Comparison of ENCODE assay signal across 16 cellular contexts in the genomic region with DNA sequence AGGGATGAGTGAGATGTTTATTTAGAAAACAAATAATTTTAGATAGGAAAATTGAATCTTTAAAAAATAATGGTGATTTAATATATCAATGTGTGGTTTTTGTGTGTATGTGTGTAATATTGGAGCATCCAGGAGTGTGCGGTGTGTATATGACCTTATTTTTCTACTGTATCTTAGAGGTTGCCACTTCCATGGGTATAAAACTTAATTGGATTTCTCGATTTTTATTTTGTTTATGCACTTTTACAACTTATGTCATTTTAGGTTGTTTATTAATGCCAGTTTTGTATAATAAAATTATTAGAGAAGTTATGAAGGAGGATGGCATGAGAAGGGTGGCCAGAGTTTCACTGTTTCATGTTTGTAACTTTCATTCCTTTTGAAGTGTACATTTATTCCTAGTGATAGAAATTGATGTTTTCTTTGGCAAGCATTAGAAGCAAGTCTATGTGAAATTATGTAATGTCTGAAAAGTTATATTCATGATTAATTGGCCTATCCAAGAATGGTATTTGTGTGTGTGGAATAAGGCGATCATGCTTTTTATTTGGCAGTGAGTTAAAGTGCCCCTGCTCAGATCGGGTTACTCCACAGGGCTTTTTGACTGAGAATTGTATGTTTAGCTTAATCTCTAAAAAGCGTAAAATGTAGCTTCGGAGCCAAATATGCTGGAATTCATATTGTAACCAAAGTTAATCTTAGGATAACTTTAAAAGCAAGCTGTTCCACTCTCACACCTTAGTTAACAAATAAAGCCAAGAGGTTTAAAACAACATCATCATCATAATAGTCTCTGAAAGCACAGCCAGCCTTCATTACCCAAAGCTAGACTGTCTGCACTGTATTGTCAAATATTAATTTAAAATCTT.
DNase-seq lines count a peak whose midpoint lies in the region; ATAC-seq, FAIRE-seq and TF ChIP-seq lines count a peak whose summit lies in the region.
"Had no signal": no experiment of that assay in that cellular context is flagged by ENCODE, and none has a peak within 500 bp of the region (broad histone marks: within the 10 kb centered on the region; RNA-seq: fewer than 3 reads in every experiment).

No MANE protein-coding gene starts in this region.

- in situ Hi-C loops in IMR-90 (cut with MboI; ENCODE audit: low sequenced_read_pairs) (no loop called here), K562 (cut with MboI) (no loop called here)

- ATAC-seq in IMR-90 (ENCODE audit: low read depth) (peak; percentile 76), K562 (no peak), HG02981 (IDR thresholded peaks at IDR 0.05; ENCODE audit: unreplicated experiment) (no peak)
- ATAC-seq: activated CD8-positive, alpha-beta memory T cell treated with anti-CD3 and anti-CD28 coated beads, Interleukin-2, amount 10 ng/mL, durations not matched to agents 7 days and 5 days had no signal

- no peak for TF ChIP-seq EP300 in K562 (IDR thresholded peaks at IDR 0.05; ENCODE audit: low read length)

- no peaks in the 10 kb centered on the region for H3K79me2 ChIP-seq in K562 (ENCODE audit: control insufficient read depth, insufficient read depth, low read length)

- TF ChIP-seq CTCF in IMR-90 (conservative IDR thresholded peaks at IDR 0.05; ENCODE audit: low read depth, low read length) = no peak
- TF ChIP-seq CTCF in K562 (IDR thresholded peaks at IDR 0.05 in 2 of 3, conservative IDR thresholded peaks at IDR 0.05 in 1 of 3; ENCODE audit: insufficient read depth in 2 of 3, low read depth in 1 of 3, low read length in 3 of 3) = no peak
- no peak for TF ChIP-seq CTCF in right atrium auricular region (IDR thresholded peaks at IDR 0.05)

- H2BK20ac ChIP-seq in IMR-90 (ENCODE audit: low read depth, low read length) = no peak overlapping the region

- WGBS in IMR-90 (ENCODE audit: extremely low coverage in 2 of 2, insufficient read length in 1 of 2), 2 experiments = no CpG with 5 or more reads among the region's 6 CpGs
- 30% methylated on average over 6 of the region's 6 CpGs for WGBS in K562 (ENCODE audit: insufficient coverage, low coverage, missing lambda C conversion rate)

- H3K9me3 ChIP-seq in IMR-90 (ENCODE audit: control insufficient read depth, insufficient read depth, low read length) = no peaks in the 10 kb centered on the region
- H3K9me3 ChIP-seq in K562 (replicated peaks; ENCODE audit: control insufficient read depth, insufficient read depth, low read depth, low read length) = no peaks in the 10 kb centered on the region
- no peaks in the 10 kb centered on the region for H3K9me3 ChIP-seq in stomach smooth muscle (ENCODE audit: control insufficient read depth in 2 of 2, low read length in 2 of 2)
- H3K9me3 ChIP-seq in right atrium auricular region = no peaks in the 10 kb centered on the region
- H3K9me3 ChIP-seq: tibial artery had no signal

- H3K18ac ChIP-seq in IMR-90 (ENCODE audit: low read depth, low read length) = no peak overlapping the region; the same call in 1 of the 2 replicates

- no peak overlapping the region for H3K23ac ChIP-seq in IMR-90 (ENCODE audit: low read depth, low read length)

- H3K79me1 ChIP-seq in IMR-90 (ENCODE audit: low read depth in 1 of 2, low read length in 2 of 2) = peaks cover 24 to 75% of the 10 kb centered on the region in 2 experiments; a peak in 3 of 4 replicates

- no peak overlapping the region for H2BK120ac ChIP-seq in IMR-90 (ENCODE audit: low read depth, low read length)

- peak; percentile 60 for DNase-seq in IMR-90
- no peak for DNase-seq in K562 (ENCODE audit: extremely low read depth in 1 of 4, low spot score in 3 of 4)
- peak; percentile 53 for DNase-seq in kidney glomerular epithelial cell (lab: John Stamatoyannopoulos, UW)
- DNase-seq in right atrium auricular region (ENCODE audit: low spot score) = no peak
- no peak for DNase-seq in 8988T
- DNase-seq: activated CD8-positive, alpha-beta memory T cell treated with anti-CD3 and anti-CD28 coated beads, Interleukin-2, amount 10 ng/mL, durations not matched to agents 7 days and 5 days; activated naive CD8-positive, alpha-beta T cell treated with anti-CD3 and anti-CD28 coated beads for 36 hours; COR-L47; effector memory CD4-positive, alpha-beta T cell; NCI-H345; right cardiac atrium; RPMI8226; tibial artery had no signal

- no peak overlapping the region for H2AK9ac ChIP-seq in IMR-90 (replicated peaks; ENCODE audit: low read depth, low read length, poor library complexity)

- H3K36me3 ChIP-seq in IMR-90 (ENCODE audit: control insufficient read depth, insufficient read depth, low read length) (no peaks in the 10 kb centered on the region), K562 (ENCODE audit: control insufficient read depth, insufficient read depth, low read length) (no peaks in the 10 kb centered on the region), stomach smooth muscle (ENCODE audit: control insufficient read depth in 2 of 2, insufficient read depth in 2 of 2, low read length in 2 of 2) (no peaks in the 10 kb centered on the region), right atrium auricular region (no peaks in the 10 kb centered on the region)
- H3K36me3 ChIP-seq: tibial artery had no signal

- CTCF ChIA-PET in IMR-90 (lab: Yijun Ruan, JAX) (no interaction called here), K562 (lab: Yijun Ruan, JAX; ENCODE audit: low intra/inter-chr PET ratio) (no interaction called here)

- H3K9me1 ChIP-seq in IMR-90 (ENCODE audit: insufficient read depth, low read length) = peaks cover 6% of the 10 kb centered on the region; the same call in 1 of the 2 replicates
- H3K9me1 ChIP-seq in K562 (ENCODE audit: control insufficient read depth, insufficient read depth, low read length) = no peaks in the 10 kb centered on the region

- H4K91ac ChIP-seq in IMR-90 (ENCODE audit: insufficient read depth, low read depth, low read length) = no peak overlapping the region

- no peak for TF ChIP-seq RAD21 in IMR-90 (IDR thresholded peaks at IDR 0.05; ENCODE audit: low read length)
- no peak for TF ChIP-seq RAD21 in K562 (CRISPR knock-in tag; conservative IDR thresholded peaks at IDR 0.05 in 1 of 2, IDR thresholded peaks at IDR 0.05 in 1 of 2)

- no peak overlapping the region for H2BK5ac ChIP-seq in IMR-90 (ENCODE audit: low read depth, low read length, poor library complexity, severe bottlenecking)

- no peak overlapping the region for H3K9ac ChIP-seq in IMR-90 (ENCODE audit: low read depth, low read length)
- H3K9ac ChIP-seq in K562 (ENCODE audit: insufficient read depth in 1 of 2, low read depth in 2 of 2, low read length in 2 of 2) = no peak overlapping the region
- no peak overlapping the region for H3K9ac ChIP-seq in stomach smooth muscle (ENCODE audit: low read length in 2 of 2)

- no peak for TF ChIP-seq POLR2A in IMR-90 (IDR thresholded peaks at IDR 0.05; ENCODE audit: low read depth, low read length)
- TF ChIP-seq POLR2A in K562 (conservative IDR thresholded peaks at IDR 0.05) = no peak

- no peak overlapping the region for H3K14ac ChIP-seq in IMR-90 (replicated peaks; ENCODE audit: low read depth, low read length)

- no peak overlapping the region for H2BK15ac ChIP-seq in IMR-90 (ENCODE audit: low read depth, low read length)

- H4K8ac ChIP-seq in IMR-90 (ENCODE audit: low read depth in 2 of 2, low read length in 2 of 2) = no peak overlapping the region

- peaks cover 7% of the 10 kb centered on the region for H3K4me1 ChIP-seq in IMR-90 (ENCODE audit: control insufficient read depth, insufficient read depth, low read length)
- no peaks in the 10 kb centered on the region for H3K4me1 ChIP-seq in K562 (replicated peaks in 1 of 2; ENCODE audit: control insufficient read depth in 2 of 2, insufficient read depth in 2 of 2, low read length in 2 of 2)
- peaks cover 21% of the 10 kb centered on the region for H3K4me1 ChIP-seq in stomach smooth muscle (ENCODE audit: control insufficient read depth, insufficient read depth, low read length)
- peaks cover 0 to 37% of the 10 kb centered on the region in 2 donors for H3K4me1 ChIP-seq in right atrium auricular region

- H3K27me3 ChIP-seq in IMR-90 (ENCODE audit: control insufficient read depth, insufficient read depth, low read length) = no peaks in the 10 kb centered on the region
- peaks cover 2 to 4% of the 10 kb centered on the region in 2 experiments; a peak in 3 of 5 replicates for H3K27me3 ChIP-seq in K562 (ENCODE audit: control insufficient read depth in 2 of 2, insufficient read depth in 2 of 2, low read length in 2 of 2)
- H3K27me3 ChIP-seq in stomach smooth muscle (ENCODE audit: control insufficient read depth in 1 of 2, insufficient read depth in 2 of 2, low read length in 2 of 2) = no peaks in the 10 kb centered on the region
- no peaks in the 10 kb centered on the region for H3K27me3 ChIP-seq in right atrium auricular region
- H3K27me3 ChIP-seq: tibial artery had no signal

- H3K4ac ChIP-seq in IMR-90 (ENCODE audit: low read depth, low read length) = no peak overlapping the region

- H2AFZ ChIP-seq in IMR-90 (replicated peaks; ENCODE audit: low read length, poor library complexity) = no peak overlapping the region
- no peak overlapping the region for H2AFZ ChIP-seq in K562 (ENCODE audit: low read depth, low read length)

- H2AK5ac ChIP-seq in IMR-90 (ENCODE audit: low read depth, low read length) = no peak overlapping the region

- H3K27ac ChIP-seq in IMR-90 (ENCODE audit: insufficient read depth, low read length) (no peak overlapping the region), K562 (ENCODE audit: extremely low read depth, low read depth, low read length) (no peak overlapping the region), stomach smooth muscle (ENCODE audit: low read length) (peak overlapping the region; percentile 13), right atrium auricular region (no peak overlapping the region)

- intact Hi-C loops in IMR-90 (cut with micrococcal nuclease) (no loop called here), K562 (cut with micrococcal nuclease) (no loop called here)

- H3K56ac ChIP-seq in IMR-90 (ENCODE audit: extremely low read depth, insufficient read depth, low read length) = no peak overlapping the region

- no peak for FAIRE-seq in K562 (lab: Jason Lieb, UNC)
- FAIRE-seq: TTC549 had no signal

- POLR2A ChIA-PET in IMR-90 (lab: Charles Lee; ENCODE audit: unreplicated experiment) = no interaction called here
- POLR2A ChIA-PET in K562 (lab: Yijun Ruan, JAX) = interaction anchor here (1.2 to 1.3 kb wide), 2 partner anchors 8 to 15 kb away, joined by 3 read pairs; no protein-coding TSS in a partner anchor

- dilution Hi-C loops in IMR-90 (cut with HindIII; ENCODE audit: low sequenced_read_pairs, unreplicated experiment) = no loop called here

- H4K5ac ChIP-seq in IMR-90 (ENCODE audit: low read depth, low read length) = no peak overlapping the region; the same call in 1 of the 2 replicates

- H3K4me2 ChIP-seq in IMR-90 (ENCODE audit: low read depth, low read length) (peak overlapping the region; percentile 17; the same call in 1 of the 2 replicates), K562 (ENCODE audit: insufficient read depth, low read length) (no peak overlapping the region)

- H3K4me3 ChIP-seq in IMR-90 (ENCODE audit: insufficient read depth, low read depth, low read length) = no peak overlapping the region
- no peak overlapping the region for H3K4me3 ChIP-seq in K562
- H3K4me3 ChIP-seq in stomach smooth muscle (ENCODE audit: low read length in 2 of 2) = peak overlapping the region in 1 of 2 donors; percentile 1
- H3K4me3 ChIP-seq in right atrium auricular region = no peak overlapping the region
- H3K4me3 ChIP-seq: tibial artery had no signal

- BruUV-seq in IMR-90 (replicated peaks; lab: Mats Ljungman, UMichigan) (no TSS peak), K562 (replicated peaks; lab: Mats Ljungman, UMichigan) (no TSS peak)

- H4K20me1 ChIP-seq in IMR-90 (ENCODE audit: insufficient read depth, low read length) (no peaks in the 10 kb centered on the region), K562 (replicated peaks; ENCODE audit: control insufficient read depth, insufficient read depth, low read length) (0 out of 2 replicates have a peak, but pooled peaks cover 8% of the 10 kb centered on the region)

Comparison
In these comparisons a context has a peak if more than half of its experiments do, and no peak if none do; other contexts are left out.
1. DNase-seq: peak in IMR-90 (single experiment) and kidney glomerular epithelial cell (single experiment); none in K562 (0 of 4), right atrium auricular region (single experiment) and 8988T (single experiment).